ENCODE assay signal across 2 cellular contexts in genomic region chr5:142356318-142356715, GRCh38.
TF ChIP-seq lines count a peak whose summit lies in the region.

No MANE protein-coding gene starts in this region.

TF ChIP-seq in K562, 482 proteins besides CTCF, POLR2A, EP300 and RAD21 (continues in another document):
- TF ChIP-seq POU5F1 (IDR thresholded peaks at IDR 0.05; ENCODE audit: borderline replicate concordance, low read depth, low read length, partially characterized antibody) (no peak), ARID4B (CRISPR knock-in tag; IDR thresholded peaks at IDR 0.05) (no peak), CBX1 (IDR thresholded peaks at IDR 0.05; ENCODE audit: low read depth) (0 out of 2 replicates have a peak, but pooled peaks have one; percentile 8), TRIM24 (IDR thresholded peaks at IDR 0.05) (peak; percentile 53 to 76; a peak in 3 of 4 replicates), ZNF408 (CRISPR knock-in tag; IDR thresholded peaks at IDR 0.05; ENCODE audit: low read depth) (no peak), PTTG1 (tag; IDR thresholded peaks at IDR 0.05; ENCODE audit: low read depth) (0 out of 2 replicates have a peak, but pooled peaks have one; percentile 33), ZBTB34 (CRISPR knock-in tag; IDR thresholded peaks at IDR 0.05) (no peak), MAFF (IDR thresholded peaks at IDR 0.05; ENCODE audit: low read length) (no peak), TAF9B (IDR thresholded peaks at IDR 0.05; ENCODE audit: partially characterized antibody) (peak; percentile 16), SRSF9 (IDR thresholded peaks at IDR 0.05; ENCODE audit: borderline replicate concordance, low read depth, low read length) (no peak), CREB1 (IDR thresholded peaks at IDR 0.05) (no peak), CREB1 (CRISPR knock-in tag; IDR thresholded peaks at IDR 0.05) (no peak), NFRKB (IDR thresholded peaks at IDR 0.05; ENCODE audit: low read depth) (peak; percentile 92; the same call in 1 of the 2 replicates), DNMT1 (IDR thresholded peaks at IDR 0.05) (no peak), NCOR1 (IDR thresholded peaks at IDR 0.05) (no peak), ADNP (tag; IDR thresholded peaks at IDR 0.05) (0 out of 2 replicates have a peak, but pooled peaks have one; percentile 42), BRD9 (IDR thresholded peaks at IDR 0.05; ENCODE audit: low read depth, partially characterized antibody) (peak; percentile 13), ASH1L (IDR thresholded peaks at IDR 0.05; ENCODE audit: borderline replicate concordance, low read depth, partially characterized antibody) (no peak), MAX (CRISPR knock-in tag; IDR thresholded peaks at IDR 0.05) (no peak), ZNF316 (IDR thresholded peaks at IDR 0.05) (peak; percentile 91), CBX3 (IDR thresholded peaks at IDR 0.05; ENCODE audit: borderline replicate concordance in 1 of 2, low read length in 2 of 2) (peak in 1 of 2 experiments; percentile 85; a peak in 2 of 3 replicates), LCOR (CRISPR knock-in tag; IDR thresholded peaks at IDR 0.05) (no peak), TRIM28 (IDR thresholded peaks at IDR 0.05) (peak; percentile 92), HDAC3 (IDR thresholded peaks at IDR 0.05; ENCODE audit: borderline replicate concordance, partially characterized antibody) (peak; percentile 29), DDX20 (tag; IDR thresholded peaks at IDR 0.05; ENCODE audit: low read depth) (0 out of 2 replicates have a peak, but pooled peaks have one; percentile 22)
- TF ChIP-seq, protein P1, sequence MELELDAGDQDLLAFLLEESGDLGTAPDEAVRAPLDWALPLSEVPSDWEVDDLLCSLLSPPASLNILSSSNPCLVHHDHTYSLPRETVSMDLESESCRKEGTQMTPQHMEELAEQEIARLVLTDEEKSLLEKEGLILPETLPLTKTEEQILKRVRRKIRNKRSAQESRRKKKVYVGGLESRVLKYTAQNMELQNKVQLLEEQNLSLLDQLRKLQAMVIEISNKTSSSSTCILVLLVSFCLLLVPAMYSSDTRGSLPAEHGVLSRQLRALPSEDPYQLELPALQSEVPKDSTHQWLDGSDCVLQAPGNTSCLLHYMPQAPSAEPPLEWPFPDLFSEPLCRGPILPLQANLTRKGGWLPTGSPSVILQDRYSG (tag; conservative IDR thresholded peaks at IDR 0.05; ENCODE audit: low read depth): no peak

TF ChIP-seq in HepG2, 621 proteins besides CTCF, POLR2A, EP300 and RAD21 (continues in another document):
- TF ChIP-seq SOX6 (IDR thresholded peaks at IDR 0.05) (no peak), SOX6 (CRISPR knock-in tag; IDR thresholded peaks at IDR 0.05) (no peak), ZNF780A (CRISPR knock-in tag; IDR thresholded peaks at IDR 0.05) (no peak), ZNF646 (CRISPR knock-in tag; IDR thresholded peaks at IDR 0.05) (no peak), ARID3A (IDR thresholded peaks at IDR 0.05; ENCODE audit: low read depth, low read length) (no peak), THAP9 (CRISPR knock-in tag; IDR thresholded peaks at IDR 0.05; ENCODE audit: borderline replicate concordance) (0 out of 2 replicates have a peak, but pooled peaks have one; percentile 23), PHF20 (CRISPR knock-in tag; IDR thresholded peaks at IDR 0.05) (no peak), ZNF329 (CRISPR knock-in tag; IDR thresholded peaks at IDR 0.05; ENCODE audit: low read depth) (no peak), ZNF782 (CRISPR knock-in tag; IDR thresholded peaks at IDR 0.05; ENCODE audit: borderline replicate concordance) (no peak), CBX1 (IDR thresholded peaks at IDR 0.05; ENCODE audit: low read depth) (no peak), ZNF713 (CRISPR knock-in tag; IDR thresholded peaks at IDR 0.05) (no peak), ZFP82 (CRISPR knock-in tag; IDR thresholded peaks at IDR 0.05; ENCODE audit: borderline replicate concordance) (no peak), ZNF883 (CRISPR knock-in tag; IDR thresholded peaks at IDR 0.05; ENCODE audit: not compliant biosample characterization) (no peak), KMT2A (CRISPR knock-in tag; IDR thresholded peaks at IDR 0.05) (no peak), NKX3-1 (CRISPR knock-in tag; IDR thresholded peaks at IDR 0.05) (0 out of 2 replicates have a peak, but pooled peaks have one; percentile 28), POLR2AphosphoS5 (IDR thresholded peaks at IDR 0.05; ENCODE audit: low read depth, low read length) (no peak), PCBP2 (optimal IDR thresholded peaks at IDR 0.05; ENCODE audit: low read depth, low read length, poor library complexity, severe bottlenecking) (no peak), PHF21A (CRISPR knock-in tag; IDR thresholded peaks at IDR 0.05) (no peak), IRX3 (CRISPR knock-in tag; IDR thresholded peaks at IDR 0.05; ENCODE audit: borderline replicate concordance, low read depth) (no peak), POGZ (CRISPR knock-in tag; IDR thresholded peaks at IDR 0.05) (no peak), NAIF1 (CRISPR knock-in tag; IDR thresholded peaks at IDR 0.05; ENCODE audit: borderline replicate concordance) (0 out of 2 replicates have a peak, but pooled peaks have one; percentile 18), XBP1 (CRISPR knock-in tag; IDR thresholded peaks at IDR 0.05) (no peak), ATF4 (CRISPR knock-in tag; IDR thresholded peaks at IDR 0.05) (no peak), CHD4 (IDR thresholded peaks at IDR 0.05; ENCODE audit: borderline replicate concordance, low read length) (no peak; the same call in 1 of the 2 replicates), SOX5 (CRISPR knock-in tag; IDR thresholded peaks at IDR 0.05; ENCODE audit: borderline replicate concordance) (no peak), ZNF446 (CRISPR knock-in tag; IDR thresholded peaks at IDR 0.05) (no peak), PRMT3 (CRISPR knock-in tag; IDR thresholded peaks at IDR 0.05; ENCODE audit: borderline replicate concordance, low read depth) (no peak), ZZZ3 (CRISPR knock-in tag; IDR thresholded peaks at IDR 0.05; ENCODE audit: borderline replicate concordance) (no peak), FIP1L1 (IDR thresholded peaks at IDR 0.05; ENCODE audit: borderline replicate concordance, insufficient read depth, low read depth, low read length) (0 out of 2 replicates have a peak, but pooled peaks have one; percentile 28), FLYWCH1 (CRISPR knock-in tag; IDR thresholded peaks at IDR 0.05) (0 out of 2 replicates have a peak, but pooled peaks have one; percentile 67)
- TF ChIP-seq, protein P2, sequence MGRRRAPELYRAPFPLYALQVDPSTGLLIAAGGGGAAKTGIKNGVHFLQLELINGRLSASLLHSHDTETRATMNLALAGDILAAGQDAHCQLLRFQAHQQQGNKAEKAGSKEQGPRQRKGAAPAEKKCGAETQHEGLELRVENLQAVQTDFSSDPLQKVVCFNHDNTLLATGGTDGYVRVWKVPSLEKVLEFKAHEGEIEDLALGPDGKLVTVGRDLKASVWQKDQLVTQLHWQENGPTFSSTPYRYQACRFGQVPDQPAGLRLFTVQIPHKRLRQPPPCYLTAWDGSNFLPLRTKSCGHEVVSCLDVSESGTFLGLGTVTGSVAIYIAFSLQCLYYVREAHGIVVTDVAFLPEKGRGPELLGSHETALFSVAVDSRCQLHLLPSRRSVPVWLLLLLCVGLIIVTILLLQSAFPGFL (CRISPR knock-in tag; IDR thresholded peaks at IDR 0.05): no peak
- TF ChIP-seq, protein P3, sequence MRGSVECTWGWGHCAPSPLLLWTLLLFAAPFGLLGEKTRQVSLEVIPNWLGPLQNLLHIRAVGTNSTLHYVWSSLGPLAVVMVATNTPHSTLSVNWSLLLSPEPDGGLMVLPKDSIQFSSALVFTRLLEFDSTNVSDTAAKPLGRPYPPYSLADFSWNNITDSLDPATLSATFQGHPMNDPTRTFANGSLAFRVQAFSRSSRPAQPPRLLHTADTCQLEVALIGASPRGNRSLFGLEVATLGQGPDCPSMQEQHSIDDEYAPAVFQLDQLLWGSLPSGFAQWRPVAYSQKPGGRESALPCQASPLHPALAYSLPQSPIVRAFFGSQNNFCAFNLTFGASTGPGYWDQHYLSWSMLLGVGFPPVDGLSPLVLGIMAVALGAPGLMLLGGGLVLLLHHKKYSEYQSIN (CRISPR knock-in tag; IDR thresholded peaks at IDR 0.05; ENCODE audit: borderline replicate concordance): no peak
- TF ChIP-seq, protein P4, sequence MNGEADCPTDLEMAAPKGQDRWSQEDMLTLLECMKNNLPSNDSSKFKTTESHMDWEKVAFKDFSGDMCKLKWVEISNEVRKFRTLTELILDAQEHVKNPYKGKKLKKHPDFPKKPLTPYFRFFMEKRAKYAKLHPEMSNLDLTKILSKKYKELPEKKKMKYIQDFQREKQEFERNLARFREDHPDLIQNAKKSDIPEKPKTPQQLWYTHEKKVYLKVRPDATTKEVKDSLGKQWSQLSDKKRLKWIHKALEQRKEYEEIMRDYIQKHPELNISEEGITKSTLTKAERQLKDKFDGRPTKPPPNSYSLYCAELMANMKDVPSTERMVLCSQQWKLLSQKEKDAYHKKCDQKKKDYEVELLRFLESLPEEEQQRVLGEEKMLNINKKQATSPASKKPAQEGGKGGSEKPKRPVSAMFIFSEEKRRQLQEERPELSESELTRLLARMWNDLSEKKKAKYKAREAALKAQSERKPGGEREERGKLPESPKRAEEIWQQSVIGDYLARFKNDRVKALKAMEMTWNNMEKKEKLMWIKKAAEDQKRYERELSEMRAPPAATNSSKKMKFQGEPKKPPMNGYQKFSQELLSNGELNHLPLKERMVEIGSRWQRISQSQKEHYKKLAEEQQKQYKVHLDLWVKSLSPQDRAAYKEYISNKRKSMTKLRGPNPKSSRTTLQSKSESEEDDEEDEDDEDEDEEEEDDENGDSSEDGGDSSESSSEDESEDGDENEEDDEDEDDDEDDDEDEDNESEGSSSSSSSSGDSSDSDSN (CRISPR knock-in tag; IDR thresholded peaks at IDR 0.05): no peak
